In genomic region chr2:170524828-170525565, GRCh38 we compare ENCODE assay signal across 8 cellular contexts.
DNase-seq lines count a peak whose midpoint lies in the region; ATAC-seq, FAIRE-seq and TF ChIP-seq lines count a peak whose summit lies in the region.
"Had no signal": no experiment of that assay in that cellular context is flagged by ENCODE, and none has a peak within 500 bp of the region (broad histone marks: within the 10 kb centered on the region; RNA-seq: fewer than 3 reads in every experiment).

No MANE protein-coding gene starts in this region.

- no peaks in the 10 kb centered on the region for H3K9me3 Mint-ChIP-seq in activated naive CD4-positive, alpha-beta T cell treated with anti-CD3 and anti-CD28 coated beads for 36 hours

- no peaks in the 10 kb centered on the region for H3K36me3 Mint-ChIP-seq in activated naive CD4-positive, alpha-beta T cell treated with anti-CD3 and anti-CD28 coated beads for 36 hours (ENCODE audit: low read depth)

- no peak overlapping the region for H3K4me3 Mint-ChIP-seq in activated naive CD4-positive, alpha-beta T cell treated with anti-CD3 and anti-CD28 coated beads for 36 hours

- CTCF ChIA-PET in activated naive CD4-positive, alpha-beta T cell treated with anti-CD3 and anti-CD28 coated beads for 36 hours (lab: Charles Lee), result no interaction called here

- TF ChIP-seq POLR2A in breast epithelium (IDR thresholded peaks at IDR 0.05), result no peak

- FAIRE-seq in small intestine (lab: Jason Lieb, UNC), result no peak
- FAIRE-seq: TTC549 had no signal

- no peak overlapping the region for H3K4me3 ChIP-seq in breast epithelium
- no peak overlapping the region for H3K4me3 ChIP-seq in thoracic aorta
- no peak overlapping the region for H3K4me3 ChIP-seq in small intestine (ENCODE audit: low read depth in 1 of 2, low read length in 2 of 2)

- H3K4me1 Mint-ChIP-seq in activated naive CD4-positive, alpha-beta T cell treated with anti-CD3 and anti-CD28 coated beads for 36 hours (ENCODE audit: low read depth), result no peaks in the 10 kb centered on the region

- no peak overlapping the region for H3K27ac Mint-ChIP-seq in activated naive CD4-positive, alpha-beta T cell treated with anti-CD3 and anti-CD28 coated beads for 36 hours

- H3K27me3 ChIP-seq in breast epithelium (no peaks in the 10 kb centered on the region), thoracic aorta (replicated peaks; ENCODE audit: insufficient read depth) (no peaks in the 10 kb centered on the region), small intestine (ENCODE audit: control insufficient read depth in 2 of 2, insufficient read depth in 2 of 2, low read length in 2 of 2) (no peaks in the 10 kb centered on the region)

- H3K27ac ChIP-seq in breast epithelium (peak overlapping the region; percentile 63 to 65), thoracic aorta (peak overlapping the region; percentile 23 to 31), small intestine (ENCODE audit: low read depth in 1 of 2, low read length in 1 of 2) (peak overlapping the region in 1 of 2 donors; percentile 17)

- peaks cover 10% of the 10 kb centered on the region for H3K27me3 Mint-ChIP-seq in activated naive CD4-positive, alpha-beta T cell treated with anti-CD3 and anti-CD28 coated beads for 36 hours (ENCODE audit: low read depth)

- TF ChIP-seq CTCF in breast epithelium (IDR thresholded peaks at IDR 0.05) (no peak), thoracic aorta (IDR thresholded peaks at IDR 0.05) (no peak)

- H3K36me3 ChIP-seq in breast epithelium, result no peaks in the 10 kb centered on the region
- no peaks in the 10 kb centered on the region for H3K36me3 ChIP-seq in thoracic aorta
- H3K36me3 ChIP-seq in small intestine (ENCODE audit: control insufficient read depth in 2 of 2, insufficient read depth in 2 of 2, low read length in 2 of 2), result no peaks in the 10 kb centered on the region

- DNase-seq in breast epithelium (ENCODE audit: low spot score in 2 of 2) (no peak), thoracic aorta (ENCODE audit: low spot score) (no peak), cerebellar cortex (ENCODE audit: low spot score) (no peak), small intestine (no peak)
- DNase-seq in activated naive CD4-positive, alpha-beta T cell treated with anti-CD3 and anti-CD28 coated beads for 36 hours, result no peak

- peak; percentile 74 for ATAC-seq in GM19452 (IDR thresholded peaks at IDR 0.05; ENCODE audit: unreplicated experiment)
- ATAC-seq in HG03103 (IDR thresholded peaks at IDR 0.05; ENCODE audit: low read depth, unreplicated experiment), result peak; percentile 59
- ATAC-seq in thoracic aorta (ENCODE audit: insufficient number of reproducible peaks, low FRiP score, low read depth), result no peak

- 42 to 54% (median 45%) methylated on average over 2 of the region's 2 CpGs for WGBS in small intestine, 3 donors

- intact Hi-C loops in breast epithelium (cut with DNase I; ENCODE audit: low total_unique reads), result no loop called here
- intact Hi-C loops in activated naive CD4-positive, alpha-beta T cell treated with anti-CD3 and anti-CD28 coated beads for 36 hours (cut with micrococcal nuclease), result no loop called here

- H3K9me3 ChIP-seq in breast epithelium (no peaks in the 10 kb centered on the region), thoracic aorta (no peaks in the 10 kb centered on the region), small intestine (ENCODE audit: control insufficient read depth, low read depth) (no peaks in the 10 kb centered on the region)

- H3K4me1 ChIP-seq in breast epithelium (peaks cover 0 to 8% of the 10 kb centered on the region in 2 donors), thoracic aorta (ENCODE audit: control insufficient read depth in 1 of 2, low read depth in 2 of 2) (peaks cover 12 to 45% of the 10 kb centered on the region in 2 donors), small intestine (ENCODE audit: control insufficient read depth in 2 of 2, insufficient read depth in 1 of 2, low read depth in 1 of 2, low read length in 1 of 2) (no peaks in the 10 kb centered on the region)
